8 cellular contexts compared by ENCODE assay signal in genomic region chr2:240991378-240992263, GRCh38. TPM values are rescaled to one million over a fixed set of nuclear protein-coding genes. Genes with fewer than 3 reads are reported as not detected.
A peak's percentile ranks its signal among the peaks of the same experiment; 100 is the strongest.
DNase-seq lines count a peak whose midpoint lies in the region; ATAC-seq lines count a peak whose summit lies in the region.

No MANE protein-coding gene starts in this region.

- H3K4ac ChIP-seq in trophoblast cell (ENCODE audit: low read depth, low read length) = no peak overlapping the region

- H2BK12ac ChIP-seq in trophoblast cell (ENCODE audit: low read length) = no peak overlapping the region

- no peak overlapping the region for H2BK120ac ChIP-seq in trophoblast cell (ENCODE audit: insufficient read depth, low read length, poor library complexity)

- H3K79me1 ChIP-seq in trophoblast cell (ENCODE audit: low read length) = no peaks in the 10 kb centered on the region

- no peak overlapping the region for H3K4me3 ChIP-seq in trophoblast cell (ENCODE audit: low read depth, low read length)

- ATAC-seq in HG02588 (IDR thresholded peaks at IDR 0.05; ENCODE audit: unreplicated experiment) (no peak), GM19452 (IDR thresholded peaks at IDR 0.05; ENCODE audit: unreplicated experiment) (no peak)

- WGBS in trophoblast cell (ENCODE audit: extremely low coverage, insufficient coverage, insufficient read length) = no CpG with 5 or more reads among the region's 33 CpGs

- H3K23ac ChIP-seq in trophoblast cell (ENCODE audit: low read length) = no peak overlapping the region

- H4K8ac ChIP-seq in trophoblast cell (ENCODE audit: low read depth, low read length) = no peak overlapping the region

- no peaks in the 10 kb centered on the region for H3K79me2 ChIP-seq in trophoblast cell (ENCODE audit: control insufficient read depth, insufficient read depth, low read length, poor library complexity)

- no peak overlapping the region for H2AK5ac ChIP-seq in trophoblast cell (ENCODE audit: low read length)

- H3K18ac ChIP-seq in trophoblast cell (ENCODE audit: low read length) = no peak overlapping the region

- H3K4me1 ChIP-seq in trophoblast cell (ENCODE audit: control insufficient read depth in 1 of 2, insufficient read depth in 2 of 2, low read length in 2 of 2) = no peaks in the 10 kb centered on the region

- H3K4me2 ChIP-seq in trophoblast cell (ENCODE audit: low read length) = no peak overlapping the region

- no peak overlapping the region for H4K91ac ChIP-seq in trophoblast cell (ENCODE audit: low read depth, low read length)

- H3K27me3 ChIP-seq in trophoblast cell (ENCODE audit: insufficient read depth, low read length) = no peaks in the 10 kb centered on the region

- H2BK5ac ChIP-seq in trophoblast cell (ENCODE audit: low read depth, low read length, poor library complexity) = no peak overlapping the region

- no peak overlapping the region for H3K9ac ChIP-seq in trophoblast cell (ENCODE audit: low read length)

- H3K36me3 ChIP-seq in trophoblast cell (ENCODE audit: control insufficient read depth in 1 of 2, insufficient read depth in 2 of 2, low read length in 2 of 2) = no peaks in the 10 kb centered on the region

- no peak overlapping the region for H3K14ac ChIP-seq in trophoblast cell (ENCODE audit: low read length)

- H3K27ac ChIP-seq in trophoblast cell (ENCODE audit: low read depth, low read length) = no peak overlapping the region

- H2AFZ ChIP-seq in trophoblast cell (ENCODE audit: insufficient read depth, low read length, poor library complexity) = no peak overlapping the region

- peak; percentile 10 for DNase-seq in activated CD8-positive, alpha-beta memory T cell treated with anti-CD3 and anti-CD28 coated beads, Interleukin-2, amount 50 U/mL, for 4 hours
- no peak for DNase-seq in activated CD8-positive, alpha-beta memory T cell treated with anti-CD3 and anti-CD28 coated beads for 24 hours
- DNase-seq in SK-N-DZ (ENCODE audit: low spot score) = peak; percentile 35
- DNase-seq in fibroblast of the conjunctiva (ENCODE audit: low read depth) = peak; percentile 85
- peak; percentile 71 to 75 for DNase-seq in trophoblast cell
- DNase-seq in activated gamma-delta T cell treated with Interleukin-2 at 50 U/mL for 16 hours = no peak

- peaks cover 21% of the 10 kb centered on the region for H3K9me3 ChIP-seq in trophoblast cell (ENCODE audit: insufficient read depth, low read depth, low read length)

- H4K12ac ChIP-seq in trophoblast cell (ENCODE audit: low read depth, low read length) = no peak overlapping the region

RNA-seq across cellular contexts. Expression of gene SNED1, which starts 6.8 kb away (rescaled TPM):
- 0.10 TPM in 1 of 2 replicates, not detected in the other for polyA plus RNA-seq in SK-N-DZ (2014; cell fraction: cytosol; rRNA removed)
- 0.07 TPM in 1 of 2 replicates, not detected in the other for polyA plus RNA-seq in SK-N-DZ (2014; cell fraction: nucleus; rRNA removed)
- 0.12 TPM in 2 replicates for polyA plus RNA-seq in trophoblast cell (2013)

Comparison
In these comparisons a context has a peak if more than half of its experiments do, and no peak if none do; other contexts are left out.
1. DNase-seq: peak in activated CD8-positive, alpha-beta memory T cell treated with anti-CD3 and anti-CD28 coated beads, Interleukin-2, amount 50 U/mL, for 4 hours (single experiment), SK-N-DZ (single experiment), fibroblast of the conjunctiva (single experiment) and trophoblast cell (2 of 2); none in activated CD8-positive, alpha-beta memory T cell treated with anti-CD3 and anti-CD28 coated beads for 24 hours (single experiment) and activated gamma-delta T cell treated with Interleukin-2 at 50 U/mL for 16 hours (single experiment).